12 cellular contexts compared by ENCODE assay signal in the genomic region with DNA sequence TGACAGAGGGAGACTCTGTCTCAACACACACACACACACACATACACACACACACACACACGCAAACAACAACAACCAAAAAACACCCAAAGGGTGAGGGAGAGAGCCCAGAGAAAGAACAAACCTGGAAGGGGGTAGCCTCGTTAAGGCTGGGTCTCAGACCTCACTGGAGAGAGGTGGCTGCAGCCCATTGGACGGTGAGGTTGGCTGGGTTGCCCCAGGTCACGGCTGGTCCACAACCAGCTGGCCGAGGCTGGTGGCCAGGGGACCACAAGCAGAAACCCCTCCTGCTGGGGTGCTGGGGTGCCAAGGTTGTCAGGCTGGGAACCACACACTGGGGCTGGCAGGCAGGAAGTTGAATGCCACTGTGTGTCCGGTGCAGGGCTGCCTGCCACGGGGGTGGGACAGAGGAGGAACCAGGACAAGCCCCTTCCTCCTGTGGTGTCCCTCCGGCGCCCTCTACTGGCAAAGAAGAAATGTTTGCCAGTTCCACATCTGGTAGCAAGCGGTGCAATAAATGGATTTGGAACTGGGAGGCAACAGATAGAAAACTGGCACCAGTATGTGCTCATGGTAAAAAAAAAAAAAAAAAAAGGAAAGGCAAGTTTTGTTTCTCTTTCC. TPM values are rescaled to one million over a fixed set of nuclear protein-coding genes. Genes with fewer than 3 reads are reported as not detected.
A peak's percentile ranks its signal among the peaks of the same experiment; 100 is the strongest.
DNase-seq lines count a peak whose midpoint lies in the region; ATAC-seq, FAIRE-seq and TF ChIP-seq lines count a peak whose summit lies in the region.
"Not testable (repeated sequence)": the region's sequence is repeated elsewhere in the genome, so short reads cannot be mapped to it uniquely, and the experiment has no call there.
"Had no signal": no experiment of that assay in that cellular context is flagged by ENCODE, and none has a peak within 500 bp of the region (broad histone marks: within the 10 kb centered on the region; RNA-seq: fewer than 3 reads in every experiment).

No MANE protein-coding gene starts in this region.

- not testable (repeated sequence) for TF ChIP-seq POLR2A in endothelial cell of umbilical vein (IDR thresholded peaks at IDR 0.05; ENCODE audit: low read depth, low read length); right lobe of liver (IDR thresholded peaks at IDR 0.05)

- not testable (repeated sequence) for H3K36me3 Mint-ChIP-seq in activated CD8-positive, alpha-beta T cell treated with anti-CD3 and anti-CD28 coated beads for 36 hours (ENCODE audit: low read depth); stimulated activated memory B cell treated with anti-CD40 and anti-IgM and Interleukin-4, amounts not matched to agents 10 μg/mL and 1 μg/mL and 100 μg/mL, for 72 hours

- H3K4me2 ChIP-seq in DND-41 (ENCODE audit: insufficient read depth, low read length); endothelial cell of umbilical vein (ENCODE audit: insufficient read depth, low read length): not testable (repeated sequence)

- not testable (repeated sequence) for H3K27me3 Mint-ChIP-seq in activated CD8-positive, alpha-beta T cell treated with anti-CD3 and anti-CD28 coated beads for 36 hours; stimulated activated memory B cell treated with anti-CD40 and anti-IgM and Interleukin-4, amounts not matched to agents 10 μg/mL and 1 μg/mL and 100 μg/mL, for 72 hours

- BruUV-seq in endothelial cell of umbilical vein (replicated peaks; lab: Mats Ljungman, UMichigan), result not testable (repeated sequence)

- not testable (repeated sequence) for H3K27ac ChIP-seq in DND-41 (ENCODE audit: low read length); endothelial cell of umbilical vein (ENCODE audit: insufficient read depth, low read depth, low read length); right lobe of liver

- not testable (repeated sequence) for H3K4me1 ChIP-seq in DND-41 (ENCODE audit: insufficient read depth, low read length); endothelial cell of umbilical vein (ENCODE audit: control insufficient read depth, extremely low read depth, insufficient read depth, low read length); right lobe of liver

- ATAC-seq in DND-41 (ENCODE audit: insufficient read depth, low read depth), result peak; percentile 97
- peak; percentile 62 for ATAC-seq in GM21381 (IDR thresholded peaks at IDR 0.05; ENCODE audit: unreplicated experiment)
- ATAC-seq in HG02610 (IDR thresholded peaks at IDR 0.05; ENCODE audit: unreplicated experiment), result peak; percentile 63
- ATAC-seq in HG03432 (IDR thresholded peaks at IDR 0.05; ENCODE audit: unreplicated experiment), result peak; percentile 71
- ATAC-seq in activated CD8-positive, alpha-beta T cell treated with anti-CD3 and anti-CD28 coated beads for 36 hours, result peak; percentile 96
- peak; percentile 99 to 100 (median 100) for ATAC-seq in right lobe of liver
- ATAC-seq in stimulated activated memory B cell treated with anti-CD40 and anti-IgM and Interleukin-4, amounts not matched to agents 10 μg/mL and 1 μg/mL and 100 μg/mL, for 72 hours, result peak; percentile 96

- not testable (repeated sequence) for H4K20me1 ChIP-seq in DND-41 (ENCODE audit: insufficient read depth, low read length); endothelial cell of umbilical vein (replicated peaks; ENCODE audit: control insufficient read depth, extremely low read depth, insufficient read depth, low read length)

- not testable (repeated sequence) for DNase-seq in DND-41; endothelial cell of umbilical vein (ENCODE audit: low read depth, low spot score); right lobe of liver
- peak; percentile 1 for DNase-seq in activated CD8-positive, alpha-beta T cell treated with anti-CD3 and anti-CD28 coated beads for 36 hours

- intact Hi-C loops in activated CD8-positive, alpha-beta T cell treated with anti-CD3 and anti-CD28 coated beads for 36 hours (cut with micrococcal nuclease); endothelial cell of umbilical vein (cut with micrococcal nuclease); right lobe of liver (cut with DNase I): not testable (repeated sequence)

- no CpG with 5 or more reads among the region's 10 CpGs for WGBS in right lobe of liver (ENCODE audit: insufficient coverage, low coverage, low lambda C conversion rate, missing lambda C conversion rate)

- dilution Hi-C loops in endothelial cell of umbilical vein (cut with MboI; ENCODE audit: extremely low pct_ligation_motif_present, low sequenced_read_pairs), result not testable (repeated sequence)

- POLR2A ChIA-PET in activated CD8-positive, alpha-beta T cell treated with anti-CD3 and anti-CD28 coated beads for 36 hours (lab: Charles Lee); endothelial cell of umbilical vein (lab: Charles Lee): not testable (repeated sequence)

- CTCF ChIA-PET in activated CD8-positive, alpha-beta T cell treated with anti-CD3 and anti-CD28 coated beads for 36 hours (lab: Charles Lee); endothelial cell of umbilical vein (lab: Charles Lee): not testable (repeated sequence)

- H3K9me3 Mint-ChIP-seq in activated CD8-positive, alpha-beta T cell treated with anti-CD3 and anti-CD28 coated beads for 36 hours; stimulated activated memory B cell treated with anti-CD40 and anti-IgM and Interleukin-4, amounts not matched to agents 10 μg/mL and 1 μg/mL and 100 μg/mL, for 72 hours: not testable (repeated sequence)

- not testable (repeated sequence) for H3K79me2 ChIP-seq in DND-41 (ENCODE audit: insufficient read depth, low read length); endothelial cell of umbilical vein (ENCODE audit: control insufficient read depth, insufficient read depth, low read length)

- H3K4me3 ChIP-seq in DND-41 (ENCODE audit: low read depth in 1 of 2, low read length in 2 of 2); endothelial cell of umbilical vein (replicated peaks in 1 of 3; ENCODE audit: insufficient read depth in 1 of 3, low read depth in 1 of 3, low read length in 3 of 3); right lobe of liver: not testable (repeated sequence)

- not testable (repeated sequence) for H3K27me3 ChIP-seq in DND-41 (ENCODE audit: insufficient read depth, low read length, poor library complexity); endothelial cell of umbilical vein (ENCODE audit: control insufficient read depth in 2 of 2, insufficient read depth in 2 of 2, low read length in 2 of 2); right lobe of liver

- peak; percentile 70 for FAIRE-seq in endothelial cell of umbilical vein (lab: Jason Lieb, UNC)

- H3K27ac Mint-ChIP-seq in activated CD8-positive, alpha-beta T cell treated with anti-CD3 and anti-CD28 coated beads for 36 hours; stimulated activated memory B cell treated with anti-CD40 and anti-IgM and Interleukin-4, amounts not matched to agents 10 μg/mL and 1 μg/mL and 100 μg/mL, for 72 hours: not testable (repeated sequence)

- H3K9me3 ChIP-seq in DND-41 (ENCODE audit: insufficient read depth, low read length, severe bottlenecking); endothelial cell of umbilical vein (replicated peaks; ENCODE audit: control insufficient read depth, insufficient read depth, low read length); right lobe of liver: not testable (repeated sequence)

- not testable (repeated sequence) for H3K4me3 Mint-ChIP-seq in activated CD8-positive, alpha-beta T cell treated with anti-CD3 and anti-CD28 coated beads for 36 hours; stimulated activated memory B cell treated with anti-CD40 and anti-IgM and Interleukin-4, amounts not matched to agents 10 μg/mL and 1 μg/mL and 100 μg/mL, for 72 hours

- H3K9me1 ChIP-seq in endothelial cell of umbilical vein (replicated peaks; ENCODE audit: control insufficient read depth, extremely low read depth, insufficient read depth, low read length), result not testable (repeated sequence)

- not testable (repeated sequence) for H3K9ac ChIP-seq in DND-41 (ENCODE audit: low read depth, low read length); endothelial cell of umbilical vein (replicated peaks; ENCODE audit: extremely low read depth, insufficient read depth, low read length)

- TF ChIP-seq CTCF in DND-41 (IDR thresholded peaks at IDR 0.05; ENCODE audit: borderline replicate concordance, extremely low read depth, low read length, poor library complexity, severe bottlenecking); activated CD8-positive, alpha-beta T cell treated with anti-CD3 and anti-CD28 coated beads for 36 hours (IDR thresholded peaks at IDR 0.05); endothelial cell of umbilical vein (IDR thresholded peaks at IDR 0.05; ENCODE audit: extremely low read depth in 1 of 2, insufficient read depth in 1 of 2, low read depth in 1 of 2, low read length in 2 of 2); right lobe of liver (IDR thresholded peaks at IDR 0.05): not testable (repeated sequence)

- H3K36me3 ChIP-seq in DND-41 (ENCODE audit: insufficient read depth, low read length); endothelial cell of umbilical vein (ENCODE audit: control insufficient read depth in 2 of 2, extremely low read depth in 1 of 2, insufficient read depth in 2 of 2, low read length in 2 of 2); right lobe of liver: not testable (repeated sequence)

- H3K4me1 Mint-ChIP-seq in activated CD8-positive, alpha-beta T cell treated with anti-CD3 and anti-CD28 coated beads for 36 hours (ENCODE audit: low read depth); stimulated activated memory B cell treated with anti-CD40 and anti-IgM and Interleukin-4, amounts not matched to agents 10 μg/mL and 1 μg/mL and 100 μg/mL, for 72 hours: not testable (repeated sequence)

- H2AFZ ChIP-seq in DND-41 (ENCODE audit: low read depth, low read length); endothelial cell of umbilical vein (ENCODE audit: low read depth, low read length): not testable (repeated sequence)

RNA-seq across cellular contexts. Expression of gene EIF3CL, which starts 22.5 kb away (rescaled TPM):
- total RNA-seq in activated CD8-positive, alpha-beta T cell treated with anti-CD3 and anti-CD28 coated beads for 36 hours, result 10 to 100 TPM; 25.0 to 56.5 TPM
- total RNA-seq in endothelial cell of umbilical vein (14.7 and 52.1 TPM in 2 replicates), right lobe of liver (100 to 1,000 TPM in 2 of 6 experiments, 10 to 100 TPM in 1, 1 to 10 TPM in 2, under 1 TPM in 1; 0.07 to 146 (median 19.7) TPM)
- 137 and 188 TPM in 2 replicates for polyA plus RNA-seq in endothelial cell of umbilical vein
- polyA plus RNA-seq in endothelial cell of umbilical vein (2011; cell fraction: cytosol; rRNA removed), result 240 and 257 TPM in 2 replicates
- 116 and 169 TPM in 2 replicates for polyA plus RNA-seq in endothelial cell of umbilical vein (2011; cell fraction: nucleus; rRNA removed)
- 25.6 and 32.0 TPM in 2 replicates for polyA plus RNA-seq in endothelial cell of umbilical vein (2012)
- 241 and 285 TPM in 2 replicates for polyA minus RNA-seq in endothelial cell of umbilical vein
- polyA minus RNA-seq in endothelial cell of umbilical vein (2011; cell fraction: cytosol; rRNA and poly(A)+ RNA removed), result 100 TPM
- polyA minus RNA-seq in endothelial cell of umbilical vein (2011; cell fraction: nucleus; rRNA and poly(A)+ RNA removed), result 73.7 and 75.4 TPM in 2 replicates

RNA-seq across cellular contexts. Expression of gene NPIPB7, which starts 46.0 kb away (rescaled TPM):
- total RNA-seq in activated CD8-positive, alpha-beta T cell treated with anti-CD3 and anti-CD28 coated beads for 36 hours, result not detected
- total RNA-seq in endothelial cell of umbilical vein (not detected in 2 replicates), right lobe of liver (not detected)
- polyA plus RNA-seq in endothelial cell of umbilical vein, result 0.06 and 0.08 TPM in 2 replicates
- polyA plus RNA-seq in endothelial cell of umbilical vein (2011; cell fraction: cytosol; rRNA removed), result 0.08 TPM in 1 of 2 replicates, not detected in the other
- polyA plus RNA-seq in endothelial cell of umbilical vein (2011; cell fraction: nucleus; rRNA removed), result 0.35 and 0.62 TPM in 2 replicates
- polyA plus RNA-seq in endothelial cell of umbilical vein (2012), result not detected in 2 replicates
- polyA minus RNA-seq in endothelial cell of umbilical vein, result not detected in 2 replicates
- polyA minus RNA-seq in endothelial cell of umbilical vein (2011; cell fraction: cytosol; rRNA and poly(A)+ RNA removed), result not detected
- not detected in 2 replicates for polyA minus RNA-seq in endothelial cell of umbilical vein (2011; cell fraction: nucleus; rRNA and poly(A)+ RNA removed)
- total RNA-seq: dermis blood vessel endothelial cell, NCI-H460, RPMI7951, suprapubic skin had no signal
